ENCODE assay signal across 13 cellular contexts in genomic region chr16:6165330-6165984, GRCh38.
DNase-seq lines count a peak whose midpoint lies in the region; ATAC-seq and TF ChIP-seq lines count a peak whose summit lies in the region.
"Had no signal": no experiment of that assay in that cellular context is flagged by ENCODE, and none has a peak within 500 bp of the region (broad histone marks: within the 10 kb centered on the region; RNA-seq: fewer than 3 reads in every experiment).

No MANE protein-coding gene starts in this region.

- no peaks in the 10 kb centered on the region for H3K9me3 ChIP-seq in OCI-LY1 (ENCODE audit: low read length)
- H3K9me3 ChIP-seq in neuronal stem cell (replicated peaks in 1 of 2; ENCODE audit: control insufficient read depth in 2 of 2, insufficient read depth in 1 of 2, low read depth in 1 of 2, low read length in 2 of 2): no peaks in the 10 kb centered on the region

- peak; percentile 67 for DNase-seq in G401 (ENCODE audit: low spot score)
- DNase-seq in choroid plexus epithelial cell (ENCODE audit: low read depth): peak; percentile 13
- DNase-seq in neuronal stem cell (ENCODE audit: low spot score): peak; percentile 6
- DNase-seq in amygdala (lab: John Stamatoyannopoulos, UW): no peak
- DNase-seq in stimulated activated naive CD4-positive, alpha-beta T cell (lab: John Stamatoyannopoulos, UW): no peak
- no peak for DNase-seq in activated CD8-positive, alpha-beta memory T cell treated with anti-CD3 and anti-CD28 coated beads for 24 hours
- DNase-seq: activated CD4-positive, alpha-beta T cell treated with anti-CD3 and anti-CD28 coated beads, Interleukin-2, amount 50 U/mL, for 48 hours; activated gamma-delta T cell treated with Interleukin-2 at 50 U/mL for 16 hours; NCI-H2029; stimulated activated CD4-positive, alpha-beta T cell treated with anti-CD3 and anti-CD28 coated beads, Interleukin-4, amount 100 ng/mL, for 24 hours; stimulated activated naive CD4-positive, alpha-beta T cell treated with Interleukin-2 at 50 U/mL for 16 hours had no signal

- H3K4ac ChIP-seq in neuronal stem cell (ENCODE audit: low read length): no peak overlapping the region

- H3K27me3 ChIP-seq in OCI-LY1 (ENCODE audit: insufficient read depth, low read length) (no peaks in the 10 kb centered on the region), neuronal stem cell (ENCODE audit: control insufficient read depth in 3 of 3, insufficient read depth in 3 of 3, low read depth in 1 of 3, low read length in 3 of 3) (no peaks in the 10 kb centered on the region)

- H3K36me3 ChIP-seq in OCI-LY1 (ENCODE audit: insufficient read depth, low read length) (no peaks in the 10 kb centered on the region), neuronal stem cell (replicated peaks in 1 of 2; ENCODE audit: control insufficient read depth in 2 of 2, insufficient read depth in 2 of 2, low read length in 2 of 2) (no peaks in the 10 kb centered on the region)

- H2AK5ac ChIP-seq in neuronal stem cell (ENCODE audit: low read depth, low read length): no peak overlapping the region

- no peak overlapping the region for H3K23ac ChIP-seq in neuronal stem cell (ENCODE audit: low read depth, low read length, poor library complexity)

- no peaks in the 10 kb centered on the region for H3K4me1 ChIP-seq in OCI-LY1 (ENCODE audit: insufficient read depth, low read length, severe bottlenecking)
- H3K4me1 ChIP-seq in neuronal stem cell (ENCODE audit: control insufficient read depth in 2 of 2, insufficient read depth in 1 of 2, low read depth in 1 of 2, low read length in 2 of 2): peaks cover 0 to 4% of the 10 kb centered on the region in 2 donors

- no peak overlapping the region for H2BK12ac ChIP-seq in neuronal stem cell (ENCODE audit: low read length)

- H2BK120ac ChIP-seq in neuronal stem cell (ENCODE audit: low read depth, low read length): no peak overlapping the region

- H3K14ac ChIP-seq in neuronal stem cell (ENCODE audit: low read length): no peak overlapping the region

- peak; percentile 24; the same call in 1 of the 2 replicates for TF ChIP-seq CTCF in OCI-LY1 (IDR thresholded peaks at IDR 0.05; ENCODE audit: low read length)
- no peak for TF ChIP-seq CTCF in choroid plexus epithelial cell (conservative IDR thresholded peaks at IDR 0.05; ENCODE audit: low read depth, low read length)

- H4K20me1 ChIP-seq in OCI-LY1 (ENCODE audit: insufficient read depth, low read length): no peaks in the 10 kb centered on the region

- no peak overlapping the region for H2AFZ ChIP-seq in OCI-LY1 (ENCODE audit: low read length)
- H2AFZ ChIP-seq in neuronal stem cell (ENCODE audit: low read length): no peak overlapping the region

- in situ Hi-C loops in G401 (cut with HindIII; ENCODE audit: low sequenced_read_pairs): no loop called here

- WGBS in neuronal stem cell (ENCODE audit: extremely low coverage in 2 of 2, insufficient read length in 2 of 2, insufficient replicate concordance in 1 of 2), 2 donors: no CpG with 5 or more reads among the region's 11 CpGs

- H3K4me3 ChIP-seq in OCI-LY1 (ENCODE audit: low read depth, low read length, poor library complexity, severe bottlenecking) (no peak overlapping the region), choroid plexus epithelial cell (ENCODE audit: low read depth, low read length) (no peak overlapping the region), neuronal stem cell (ENCODE audit: low read length in 2 of 2) (no peak overlapping the region)

- H4K8ac ChIP-seq in neuronal stem cell (ENCODE audit: low read depth, low read length): no peak overlapping the region

- no peaks in the 10 kb centered on the region for H3K9me2 ChIP-seq in OCI-LY1 (ENCODE audit: low read depth, low read length)

- H4K91ac ChIP-seq in neuronal stem cell (ENCODE audit: low read depth, low read length, poor library complexity): no peak overlapping the region

- no peak for ATAC-seq in HG03442 (IDR thresholded peaks at IDR 0.05; ENCODE audit: unreplicated experiment)

- H3K4me2 ChIP-seq in OCI-LY1 (ENCODE audit: low read length) (no peak overlapping the region), neuronal stem cell (ENCODE audit: insufficient read depth, low read length, poor library complexity, severe bottlenecking) (no peak overlapping the region)

- H3K27ac ChIP-seq in OCI-LY1 (ENCODE audit: low read depth, low read length, poor library complexity, severe bottlenecking) (no peak overlapping the region), neuronal stem cell (replicated peaks; ENCODE audit: low read length) (no peak overlapping the region)

- H2BK5ac ChIP-seq in neuronal stem cell (ENCODE audit: low read length): no peak overlapping the region

- no peak overlapping the region for H3K18ac ChIP-seq in neuronal stem cell (ENCODE audit: low read length)

- H3K9ac ChIP-seq in OCI-LY1 (ENCODE audit: low read length): no peak overlapping the region
- no peak overlapping the region for H3K9ac ChIP-seq in neuronal stem cell (ENCODE audit: low read depth, low read length, poor library complexity)

- H3F3A ChIP-seq in OCI-LY1 (ENCODE audit: insufficient read depth, low read length): no peaks in the 10 kb centered on the region

- H3K79me1 ChIP-seq in neuronal stem cell (ENCODE audit: low read depth, low read length): no peaks in the 10 kb centered on the region

- H3K79me2 ChIP-seq in OCI-LY1 (ENCODE audit: insufficient read depth, low read length): no peaks in the 10 kb centered on the region

- H2BK15ac ChIP-seq in neuronal stem cell (ENCODE audit: low read length): no peak overlapping the region

Comparison
In these comparisons a context has a peak if more than half of its experiments do, and no peak if none do; other contexts are left out.
1. DNase-seq: peak in G401 (single experiment), choroid plexus epithelial cell (single experiment) and neuronal stem cell (single experiment); none in amygdala (0 of 56), stimulated activated naive CD4-positive, alpha-beta T cell (0 of 6) and activated CD8-positive, alpha-beta memory T cell treated with anti-CD3 and anti-CD28 coated beads for 24 hours (single experiment).